ENCODE assay signal across 1 cellular context in the genomic region with DNA sequence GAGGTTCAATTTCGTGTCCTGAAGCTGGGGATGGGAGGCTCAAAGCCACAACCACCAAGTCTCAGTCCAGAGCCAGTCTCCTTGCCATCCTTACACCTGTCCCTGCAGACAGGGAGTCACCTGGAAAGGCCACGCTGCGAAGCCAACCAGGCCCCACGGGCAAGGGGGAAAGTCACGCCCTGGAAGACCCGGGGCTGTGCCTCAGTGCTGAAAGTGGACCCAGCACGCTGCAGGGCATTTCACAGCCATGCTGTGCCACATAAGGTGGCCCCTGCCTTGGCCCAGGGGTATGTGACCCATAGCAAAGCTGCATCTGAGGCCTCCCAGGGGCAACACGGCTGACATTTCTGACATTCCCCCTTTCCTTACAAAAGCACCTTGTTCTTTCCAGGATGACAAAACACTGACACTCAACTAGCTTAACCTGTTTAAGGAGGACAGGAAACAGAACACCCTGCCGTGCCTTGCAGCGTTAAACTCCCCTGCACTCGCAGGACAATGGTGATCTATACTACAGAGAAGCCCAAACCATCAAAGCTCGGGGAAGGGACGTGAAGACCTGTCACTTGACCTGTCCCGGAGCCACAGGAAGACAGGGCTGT.
TF ChIP-seq lines count a peak whose summit lies in the region.

No MANE protein-coding gene starts in this region.

TF ChIP-seq in GM12878, 131 proteins besides CTCF, POLR2A, EP300 and RAD21:
- TF ChIP-seq NBN (IDR thresholded peaks at IDR 0.05) (no peak), BCL11A (IDR thresholded peaks at IDR 0.05; ENCODE audit: low read depth, low read length) (no peak), SIX5 (IDR thresholded peaks at IDR 0.05; ENCODE audit: low read depth, low read length, severe bottlenecking) (no peak), SMAD1 (IDR thresholded peaks at IDR 0.05; ENCODE audit: low read depth, partially characterized antibody) (no peak), FOXK2 (IDR thresholded peaks at IDR 0.05) (no peak), RFX5 (IDR thresholded peaks at IDR 0.05; ENCODE audit: low read depth, low read length) (no peak), CEBPB (IDR thresholded peaks at IDR 0.05; ENCODE audit: borderline replicate concordance in 1 of 2, low read depth in 2 of 2, low read length in 2 of 2) (no peak), NR2F1 (conservative IDR thresholded peaks at IDR 0.05) (no peak), FOS (IDR thresholded peaks at IDR 0.05; ENCODE audit: borderline replicate concordance, extremely low read depth, insufficient read length) (no peak), KLF5 (IDR thresholded peaks at IDR 0.05; ENCODE audit: partially characterized antibody) (no peak), GATAD2B (conservative IDR thresholded peaks at IDR 0.05; ENCODE audit: low read depth) (no peak)
- TF ChIP-seq, protein P1, sequence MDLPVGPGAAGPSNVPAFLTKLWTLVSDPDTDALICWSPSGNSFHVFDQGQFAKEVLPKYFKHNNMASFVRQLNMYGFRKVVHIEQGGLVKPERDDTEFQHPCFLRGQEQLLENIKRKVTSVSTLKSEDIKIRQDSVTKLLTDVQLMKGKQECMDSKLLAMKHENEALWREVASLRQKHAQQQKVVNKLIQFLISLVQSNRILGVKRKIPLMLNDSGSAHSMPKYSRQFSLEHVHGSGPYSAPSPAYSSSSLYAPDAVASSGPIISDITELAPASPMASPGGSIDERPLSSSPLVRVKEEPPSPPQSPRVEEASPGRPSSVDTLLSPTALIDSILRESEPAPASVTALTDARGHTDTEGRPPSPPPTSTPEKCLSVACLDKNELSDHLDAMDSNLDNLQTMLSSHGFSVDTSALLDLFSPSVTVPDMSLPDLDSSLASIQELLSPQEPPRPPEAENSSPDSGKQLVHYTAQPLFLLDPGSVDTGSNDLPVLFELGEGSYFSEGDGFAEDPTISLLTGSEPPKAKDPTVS (IDR thresholded peaks at IDR 0.05; ENCODE audit: low read depth, low read length) = no peak
- TF ChIP-seq, protein P2, sequence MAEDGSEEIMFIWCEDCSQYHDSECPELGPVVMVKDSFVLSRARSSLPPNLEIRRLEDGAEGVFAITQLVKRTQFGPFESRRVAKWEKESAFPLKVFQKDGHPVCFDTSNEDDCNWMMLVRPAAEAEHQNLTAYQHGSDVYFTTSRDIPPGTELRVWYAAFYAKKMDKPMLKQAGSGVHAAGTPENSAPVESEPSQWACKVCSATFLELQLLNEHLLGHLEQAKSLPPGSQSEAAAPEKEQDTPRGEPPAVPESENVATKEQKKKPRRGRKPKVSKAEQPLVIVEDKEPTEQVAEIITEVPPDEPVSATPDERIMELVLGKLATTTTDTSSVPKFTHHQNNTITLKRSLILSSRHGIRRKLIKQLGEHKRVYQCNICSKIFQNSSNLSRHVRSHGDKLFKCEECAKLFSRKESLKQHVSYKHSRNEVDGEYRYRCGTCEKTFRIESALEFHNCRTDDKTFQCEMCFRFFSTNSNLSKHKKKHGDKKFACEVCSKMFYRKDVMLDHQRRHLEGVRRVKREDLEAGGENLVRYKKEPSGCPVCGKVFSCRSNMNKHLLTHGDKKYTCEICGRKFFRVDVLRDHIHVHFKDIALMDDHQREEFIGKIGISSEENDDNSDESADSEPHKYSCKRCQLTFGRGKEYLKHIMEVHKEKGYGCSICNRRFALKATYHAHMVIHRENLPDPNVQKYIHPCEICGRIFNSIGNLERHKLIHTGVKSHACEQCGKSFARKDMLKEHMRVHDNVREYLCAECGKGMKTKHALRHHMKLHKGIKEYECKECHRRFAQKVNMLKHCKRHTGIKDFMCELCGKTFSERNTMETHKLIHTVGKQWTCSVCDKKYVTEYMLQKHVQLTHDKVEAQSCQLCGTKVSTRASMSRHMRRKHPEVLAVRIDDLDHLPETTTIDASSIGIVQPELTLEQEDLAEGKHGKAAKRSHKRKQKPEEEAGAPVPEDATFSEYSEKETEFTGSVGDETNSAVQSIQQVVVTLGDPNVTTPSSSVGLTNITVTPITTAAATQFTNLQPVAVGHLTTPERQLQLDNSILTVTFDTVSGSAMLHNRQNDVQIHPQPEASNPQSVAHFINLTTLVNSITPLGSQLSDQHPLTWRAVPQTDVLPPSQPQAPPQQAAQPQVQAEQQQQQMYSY (CRISPR knock-in tag; IDR thresholded peaks at IDR 0.05) = no peak
- TF ChIP-seq, protein P3, sequence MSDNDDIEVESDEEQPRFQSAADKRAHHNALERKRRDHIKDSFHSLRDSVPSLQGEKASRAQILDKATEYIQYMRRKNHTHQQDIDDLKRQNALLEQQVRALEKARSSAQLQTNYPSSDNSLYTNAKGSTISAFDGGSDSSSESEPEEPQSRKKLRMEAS (IDR thresholded peaks at IDR 0.05; ENCODE audit: low read depth, low read length) = no peak
- TF ChIP-seq, protein P4, sequence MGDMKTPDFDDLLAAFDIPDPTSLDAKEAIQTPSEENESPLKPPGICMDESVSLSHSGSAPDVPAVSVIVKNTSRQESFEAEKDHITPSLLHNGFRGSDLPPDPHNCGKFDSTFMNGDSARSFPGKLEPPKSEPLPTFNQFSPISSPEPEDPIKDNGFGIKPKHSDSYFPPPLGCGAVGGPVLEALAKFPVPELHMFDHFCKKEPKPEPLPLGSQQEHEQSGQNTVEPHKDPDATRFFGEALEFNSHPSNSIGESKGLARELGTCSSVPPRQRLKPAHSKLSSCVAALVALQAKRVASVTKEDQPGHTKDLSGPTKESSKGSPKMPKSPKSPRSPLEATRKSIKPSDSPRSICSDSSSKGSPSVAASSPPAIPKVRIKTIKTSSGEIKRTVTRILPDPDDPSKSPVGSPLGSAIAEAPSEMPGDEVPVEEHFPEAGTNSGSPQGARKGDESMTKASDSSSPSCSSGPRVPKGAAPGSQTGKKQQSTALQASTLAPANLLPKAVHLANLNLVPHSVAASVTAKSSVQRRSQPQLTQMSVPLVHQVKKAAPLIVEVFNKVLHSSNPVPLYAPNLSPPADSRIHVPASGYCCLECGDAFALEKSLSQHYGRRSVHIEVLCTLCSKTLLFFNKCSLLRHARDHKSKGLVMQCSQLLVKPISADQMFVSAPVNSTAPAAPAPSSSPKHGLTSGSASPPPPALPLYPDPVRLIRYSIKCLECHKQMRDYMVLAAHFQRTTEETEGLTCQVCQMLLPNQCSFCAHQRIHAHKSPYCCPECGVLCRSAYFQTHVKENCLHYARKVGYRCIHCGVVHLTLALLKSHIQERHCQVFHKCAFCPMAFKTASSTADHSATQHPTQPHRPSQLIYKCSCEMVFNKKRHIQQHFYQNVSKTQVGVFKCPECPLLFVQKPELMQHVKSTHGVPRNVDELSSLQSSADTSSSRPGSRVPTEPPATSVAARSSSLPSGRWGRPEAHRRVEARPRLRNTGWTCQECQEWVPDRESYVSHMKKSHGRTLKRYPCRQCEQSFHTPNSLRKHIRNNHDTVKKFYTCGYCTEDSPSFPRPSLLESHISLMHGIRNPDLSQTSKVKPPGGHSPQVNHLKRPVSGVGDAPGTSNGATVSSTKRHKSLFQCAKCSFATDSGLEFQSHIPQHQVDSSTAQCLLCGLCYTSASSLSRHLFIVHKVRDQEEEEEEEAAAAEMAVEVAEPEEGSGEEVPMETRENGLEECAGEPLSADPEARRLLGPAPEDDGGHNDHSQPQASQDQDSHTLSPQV (IDR thresholded peaks at IDR 0.05) = no peak
